ENCODE assay signal across 8 cellular contexts in genomic region chr17:57948555-57949420, GRCh38. TPM values are rescaled to one million over a fixed set of nuclear protein-coding genes. Genes with fewer than 3 reads are reported as not detected.
DNase-seq lines count a peak whose midpoint lies in the region; ATAC-seq and TF ChIP-seq lines count a peak whose summit lies in the region.

No MANE protein-coding gene starts in this region.

- H3K36me3 Mint-ChIP-seq in activated T-cell treated with anti-CD3 and anti-CD28 coated beads, Interleukin-2, amount 50 U/mL, for 72 hours (ENCODE audit: insufficient read depth in 2 of 2) = no peaks in the 10 kb centered on the region
- peaks cover 14% of the 10 kb centered on the region for H3K36me3 Mint-ChIP-seq in stimulated activated effector memory CD8-positive, alpha-beta T cell treated with anti-CD3 and anti-CD28 coated beads, Interleukin-12 subunit alpha, Interleukin-12 subunit beta, amount 100 ng/mL, for 72 hours

- peak overlapping the region; percentile 47 for H3K4me3 ChIP-seq in ACC112 (ENCODE audit: low read depth, low read length)
- no peak overlapping the region for H3K4me3 ChIP-seq in right atrium auricular region

- TF ChIP-seq CTCF in right atrium auricular region (IDR thresholded peaks at IDR 0.05) = no peak

- no peak overlapping the region for H2AFZ ChIP-seq in ACC112 (ENCODE audit: low read length, unreplicated experiment)

- H3K27me3 ChIP-seq in ACC112 (ENCODE audit: insufficient read depth, low read length) = no peaks in the 10 kb centered on the region
- no peaks in the 10 kb centered on the region for H3K27me3 ChIP-seq in right atrium auricular region

- ATAC-seq in activated T-cell treated with anti-CD3 and anti-CD28 coated beads, Interleukin-2, amount 50 U/mL, for 72 hours (replicated peaks in 1 of 2) = peak; percentile 71 to 77
- ATAC-seq in stimulated activated effector memory CD8-positive, alpha-beta T cell treated with anti-CD3 and anti-CD28 coated beads, Interleukin-12 subunit alpha, Interleukin-12 subunit beta, amount 100 ng/mL, for 72 hours = peak; percentile 75
- ATAC-seq in GM21367 (IDR thresholded peaks at IDR 0.05; ENCODE audit: unreplicated experiment) (no peak), HG03457 (IDR thresholded peaks at IDR 0.05; ENCODE audit: unreplicated experiment) (no peak), GM18519 (IDR thresholded peaks at IDR 0.05; ENCODE audit: low FRiP score, unreplicated experiment) (no peak)

- H3K27ac Mint-ChIP-seq in activated T-cell treated with anti-CD3 and anti-CD28 coated beads, Interleukin-2, amount 50 U/mL, for 72 hours = no peak overlapping the region
- H3K27ac Mint-ChIP-seq in stimulated activated effector memory CD8-positive, alpha-beta T cell treated with anti-CD3 and anti-CD28 coated beads, Interleukin-12 subunit alpha, Interleukin-12 subunit beta, amount 100 ng/mL, for 72 hours = no peak overlapping the region

- H3K9me3 Mint-ChIP-seq in activated T-cell treated with anti-CD3 and anti-CD28 coated beads, Interleukin-2, amount 50 U/mL, for 72 hours = no peaks in the 10 kb centered on the region
- no peaks in the 10 kb centered on the region for H3K9me3 Mint-ChIP-seq in stimulated activated effector memory CD8-positive, alpha-beta T cell treated with anti-CD3 and anti-CD28 coated beads, Interleukin-12 subunit alpha, Interleukin-12 subunit beta, amount 100 ng/mL, for 72 hours

- DNase-seq in HPDE6-E6E7 (ENCODE audit: extremely low spot score) = peak; percentile 96
- peak in 1 of 2 donors; percentile 18 for DNase-seq in activated T-cell treated with anti-CD3 and anti-CD28 coated beads, Interleukin-2, amount 50 U/mL, for 72 hours
- no peak for DNase-seq in right atrium auricular region (ENCODE audit: low spot score)
- no peak for DNase-seq in stimulated activated effector memory CD8-positive, alpha-beta T cell treated with anti-CD3 and anti-CD28 coated beads, Interleukin-12 subunit alpha, Interleukin-12 subunit beta, amount 100 ng/mL, for 72 hours (ENCODE audit: low spot score in 2 of 2)

- H3K36me3 ChIP-seq in ACC112 (ENCODE audit: insufficient read depth, low read length) (no peaks in the 10 kb centered on the region), right atrium auricular region (no peaks in the 10 kb centered on the region)

- peak overlapping the region in 1 of 2 donors; percentile 13 for H3K4me3 Mint-ChIP-seq in activated T-cell treated with anti-CD3 and anti-CD28 coated beads, Interleukin-2, amount 50 U/mL, for 72 hours
- no peak overlapping the region for H3K4me3 Mint-ChIP-seq in stimulated activated effector memory CD8-positive, alpha-beta T cell treated with anti-CD3 and anti-CD28 coated beads, Interleukin-12 subunit alpha, Interleukin-12 subunit beta, amount 100 ng/mL, for 72 hours

- H3K4me1 Mint-ChIP-seq in activated T-cell treated with anti-CD3 and anti-CD28 coated beads, Interleukin-2, amount 50 U/mL, for 72 hours (ENCODE audit: low read depth) = peaks cover 56% of the 10 kb centered on the region
- peaks cover 40% of the 10 kb centered on the region for H3K4me1 Mint-ChIP-seq in stimulated activated effector memory CD8-positive, alpha-beta T cell treated with anti-CD3 and anti-CD28 coated beads, Interleukin-12 subunit alpha, Interleukin-12 subunit beta, amount 100 ng/mL, for 72 hours

- H3K27ac ChIP-seq in ACC112 (ENCODE audit: low read depth, low read length) (peak overlapping the region; percentile 95), right atrium auricular region (peak overlapping the region; percentile 94 to 99)

- peaks cover 39% of the 10 kb centered on the region for H3K27me3 Mint-ChIP-seq in activated T-cell treated with anti-CD3 and anti-CD28 coated beads, Interleukin-2, amount 50 U/mL, for 72 hours (ENCODE audit: low read depth)

- H3K4me1 ChIP-seq in ACC112 (ENCODE audit: control insufficient read depth, insufficient read depth, low read length, unreplicated experiment) (peaks cover 77% of the 10 kb centered on the region), right atrium auricular region (peaks cover 0 to 94% of the 10 kb centered on the region in 2 donors)

- H3K79me2 ChIP-seq in ACC112 (ENCODE audit: control insufficient read depth, insufficient read depth, low read length, unreplicated experiment) = peaks cover 74% of the 10 kb centered on the region

- H3K9me3 ChIP-seq in right atrium auricular region = no peaks in the 10 kb centered on the region

RNA-seq across cellular contexts. Expression of gene CUEDC1, which starts 6.4 kb away (rescaled TPM):
- total RNA-seq in activated T-cell treated with anti-CD3 and anti-CD28 coated beads, Interleukin-2, amount 50 U/mL, for 72 hours = 1 to 10 TPM; 1.1 to 1.4 TPM
- 10 to 100 TPM; 32.5 to 33.3 TPM for total RNA-seq in right atrium auricular region

RNA-seq across cellular contexts. Expression of gene VEZF1, which starts 39.3 kb away (rescaled TPM):
- total RNA-seq in activated T-cell treated with anti-CD3 and anti-CD28 coated beads, Interleukin-2, amount 50 U/mL, for 72 hours = 10 to 100 TPM; 42.6 to 44.6 TPM
- total RNA-seq in right atrium auricular region = 10 to 100 TPM; 65.9 to 77.1 TPM

RNA-seq across cellular contexts. Expression of gene SRSF1, which starts 58.3 kb away (rescaled TPM):
- total RNA-seq in activated T-cell treated with anti-CD3 and anti-CD28 coated beads, Interleukin-2, amount 50 U/mL, for 72 hours = 100 to 1,000 TPM; 233 to 281 TPM
- 100 to 1,000 TPM in 1 of 2 donors, 10 to 100 TPM in 1; 70.6 to 101 TPM for total RNA-seq in right atrium auricular region

Comparison
In these comparisons a context has a peak if more than half of its experiments do, and no peak if none do; other contexts are left out.
1. ATAC-seq: peak in activated T-cell treated with anti-CD3 and anti-CD28 coated beads, Interleukin-2, amount 50 U/mL, for 72 hours (2 of 2) and stimulated activated effector memory CD8-positive, alpha-beta T cell treated with anti-CD3 and anti-CD28 coated beads, Interleukin-12 subunit alpha, Interleukin-12 subunit beta, amount 100 ng/mL, for 72 hours (single experiment); none in GM21367 (single experiment), HG03457 (single experiment) and GM18519 (single experiment).
2. RNA of gene CUEDC1, which starts 6.4 kb away (total RNA-seq): 32.5 to 33.3 TPM in right atrium auricular region; 1.1 to 1.4 TPM in activated T-cell treated with anti-CD3 and anti-CD28 coated beads, Interleukin-2, amount 50 U/mL, for 72 hours; every median in the first group is over 10 times any median in the second.